2 cellular contexts compared by ENCODE assay signal in the genomic region with DNA sequence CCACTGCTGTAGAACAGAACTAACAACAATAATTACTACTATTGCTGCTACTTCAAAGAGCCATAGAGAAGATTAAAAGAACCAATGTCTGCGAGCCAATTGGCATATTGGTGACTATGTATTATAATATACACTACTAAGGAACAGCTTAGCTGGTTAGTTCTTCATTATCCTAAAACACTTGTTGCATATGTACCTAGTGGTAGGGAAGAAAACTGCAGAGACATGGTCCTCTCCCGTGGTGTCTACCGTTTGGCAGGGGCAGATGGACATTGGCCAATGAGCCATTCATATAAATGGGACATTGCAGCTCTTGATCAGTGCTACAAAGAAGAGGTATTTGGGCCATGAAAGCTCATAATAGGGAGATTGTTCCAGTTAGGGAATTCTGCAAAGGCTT.
TF ChIP-seq lines count a peak whose summit lies in the region.

No MANE protein-coding gene starts in this region.

TF ChIP-seq in HEK293, 187 proteins besides CTCF, POLR2A, EP300 and RAD21 (continued from another document):
- TF ChIP-seq, protein P1, sequence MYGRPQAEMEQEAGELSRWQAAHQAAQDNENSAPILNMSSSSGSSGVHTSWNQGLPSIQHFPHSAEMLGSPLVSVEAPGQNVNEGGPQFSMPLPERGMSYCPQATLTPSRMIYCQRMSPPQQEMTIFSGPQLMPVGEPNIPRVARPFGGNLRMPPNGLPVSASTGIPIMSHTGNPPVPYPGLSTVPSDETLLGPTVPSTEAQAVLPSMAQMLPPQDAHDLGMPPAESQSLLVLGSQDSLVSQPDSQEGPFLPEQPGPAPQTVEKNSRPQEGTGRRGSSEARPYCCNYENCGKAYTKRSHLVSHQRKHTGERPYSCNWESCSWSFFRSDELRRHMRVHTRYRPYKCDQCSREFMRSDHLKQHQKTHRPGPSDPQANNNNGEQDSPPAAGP (tag by site-specific recombination; IDR thresholded peaks at IDR 0.05) = no peak
- peak; percentile 67; the same call in 1 of the 2 replicates for TF ChIP-seq SCRT1 (tag by site-specific recombination; IDR thresholded peaks at IDR 0.05; ENCODE audit: borderline replicate concordance)

TF ChIP-seq in H1, 55 proteins besides CTCF, POLR2A, EP300 and RAD21:
- no peak for TF ChIP-seq RNF2 (IDR thresholded peaks at IDR 0.05; ENCODE audit: borderline replicate concordance, low read depth, low read length, missing control alignments, poor library complexity, severe bottlenecking)
- no peak for TF ChIP-seq ATF3 (IDR thresholded peaks at IDR 0.05; ENCODE audit: insufficient read depth, low read depth, low read length)
- TF ChIP-seq PHF8 (conservative IDR thresholded peaks at IDR 0.05; ENCODE audit: low read depth, low read length) = no peak
- no peak for TF ChIP-seq RFX5 (IDR thresholded peaks at IDR 0.05; ENCODE audit: borderline replicate concordance, low read depth, low read length)
- no peak for TF ChIP-seq MAX (IDR thresholded peaks at IDR 0.05)
- TF ChIP-seq POLR2AphosphoS5 (IDR thresholded peaks at IDR 0.05; ENCODE audit: low read depth, low read length) = no peak
- TF ChIP-seq HDAC2 (IDR thresholded peaks at IDR 0.05; ENCODE audit: borderline replicate concordance in 1 of 2, low read depth in 2 of 2, low read length in 2 of 2) = no peak
- no peak for TF ChIP-seq TBP (IDR thresholded peaks at IDR 0.05; ENCODE audit: low read depth, low read length)
- TF ChIP-seq SP2 (IDR thresholded peaks at IDR 0.05; ENCODE audit: low read length) = no peak
- no peak for TF ChIP-seq CHD1 (IDR thresholded peaks at IDR 0.05; ENCODE audit: low read depth, low read length)
- no peak for TF ChIP-seq TAF1 (IDR thresholded peaks at IDR 0.05; ENCODE audit: low read depth, low read length)
TF ChIP-seq in H1: peak in this region for 0.
